Comparison of ENCODE assay signal across 8 cellular contexts in genomic region chr10:69742928-69743602, GRCh38. TPM values are rescaled to one million over a fixed set of nuclear protein-coding genes. Genes with fewer than 3 reads are reported as not detected.
DNase-seq lines count a peak whose midpoint lies in the region; FAIRE-seq and TF ChIP-seq lines count a peak whose summit lies in the region.
"Had no signal": no experiment of that assay in that cellular context is flagged by ENCODE, and none has a peak within 500 bp of the region (broad histone marks: within the 10 kb centered on the region; RNA-seq: fewer than 3 reads in every experiment).

No MANE protein-coding gene starts in this region.

- peaks cover 29% of the 10 kb centered on the region for H3K4me1 ChIP-seq in KMS-11 (ENCODE audit: low read depth, poor library complexity, severe bottlenecking)
- H3K4me1 ChIP-seq in colonic mucosa = no peaks in the 10 kb centered on the region

- H3K27ac ChIP-seq in KMS-11 (no peak overlapping the region), colonic mucosa (no peak overlapping the region), neural cell (ENCODE audit: low read length) (no peak overlapping the region)

- intact Hi-C loops in colonic mucosa (cut with DNase I) = no loop called here

- H3F3A ChIP-seq in neural cell (ENCODE audit: insufficient read depth, low read length, poor library complexity, severe bottlenecking) = no peaks in the 10 kb centered on the region

- DNase-seq in ELF-1 (ENCODE audit: low read depth, low spot score) (peak; percentile 70), colonic mucosa (peak; percentile 47), DMS79 (lab: John Stamatoyannopoulos, UW) (no peak), frontal cortex (ENCODE audit: low spot score in 2 of 2) (no peak)
- no peak for DNase-seq in stimulated activated naive CD4-positive, alpha-beta T cell (lab: John Stamatoyannopoulos, UW)

- H4K20me1 ChIP-seq in KMS-11 (ENCODE audit: insufficient read depth) (no peaks in the 10 kb centered on the region), neural cell (ENCODE audit: insufficient read depth) (no peaks in the 10 kb centered on the region)

- TF ChIP-seq EP300 in neural cell (conservative IDR thresholded peaks at IDR 0.05; ENCODE audit: poor library complexity, severe bottlenecking) = no peak

- H3K4me2 ChIP-seq in KMS-11 = no peak overlapping the region
- H3K4me2 ChIP-seq in neural cell (ENCODE audit: low read length) = no peak overlapping the region

- H3K4me3 ChIP-seq in KMS-11 (IDR thresholded peaks at IDR 0.05; ENCODE audit: insufficient read depth, low read depth, low read length) (no peak overlapping the region), colonic mucosa (no peak overlapping the region), neural cell (ENCODE audit: low read length) (no peak overlapping the region)

- no peak overlapping the region for H2AFZ ChIP-seq in KMS-11 (ENCODE audit: low read depth)
- no peak overlapping the region for H2AFZ ChIP-seq in neural cell (ENCODE audit: low read depth, low read length)

- TF ChIP-seq RAD21 in neural cell (conservative IDR thresholded peaks at IDR 0.05) = no peak

- H3K9me2 ChIP-seq in neural cell (ENCODE audit: insufficient read depth, low read length) = no peaks in the 10 kb centered on the region

- H3K9ac ChIP-seq in KMS-11 (no peak overlapping the region), colonic mucosa (ENCODE audit: low read depth in 2 of 2, low read length in 2 of 2) (no peak overlapping the region), neural cell (ENCODE audit: low read length) (no peak overlapping the region)

- H3K36me3 ChIP-seq in KMS-11 (ENCODE audit: insufficient read depth) = no peaks in the 10 kb centered on the region
- H3K36me3 ChIP-seq in colonic mucosa = no peaks in the 10 kb centered on the region
- no peaks in the 10 kb centered on the region for H3K36me3 ChIP-seq in neural cell (ENCODE audit: insufficient read depth, low read length)

- H3K79me2 ChIP-seq in KMS-11 (ENCODE audit: insufficient read depth, low read depth) (no peaks in the 10 kb centered on the region), neural cell (replicated peaks; ENCODE audit: insufficient read depth, low read length) (no peaks in the 10 kb centered on the region)

- peaks cover 77% of the 10 kb centered on the region for H3K27me3 ChIP-seq in KMS-11 (ENCODE audit: insufficient read depth, low read depth)
- H3K27me3 ChIP-seq in colonic mucosa = no peaks in the 10 kb centered on the region
- no peaks in the 10 kb centered on the region for H3K27me3 ChIP-seq in neural cell (ENCODE audit: insufficient read depth, low read depth, low read length)

- no peak for FAIRE-seq in frontal cortex (lab: Jason Lieb, UNC)

- H3K9me3 ChIP-seq in colonic mucosa (no peaks in the 10 kb centered on the region), neural cell (ENCODE audit: low read length) (no peaks in the 10 kb centered on the region)

- TF ChIP-seq CTCF in KMS-11 (conservative IDR thresholded peaks at IDR 0.05; ENCODE audit: low read depth, low read length) = peak; percentile 49
- TF ChIP-seq CTCF in colonic mucosa (IDR thresholded peaks at IDR 0.05) = peak; percentile 31
- TF ChIP-seq CTCF in neural cell (IDR thresholded peaks at IDR 0.05; ENCODE audit: poor library complexity, severe bottlenecking) = peak; percentile 23

TF ChIP-seq in neural cell, 6 proteins besides CTCF, POLR2A, EP300 and RAD21:
- TF ChIP-seq TAF1 (IDR thresholded peaks at IDR 0.05; ENCODE audit: low read depth) (no peak), SMC3 (conservative IDR thresholded peaks at IDR 0.05; ENCODE audit: poor library complexity) (peak; percentile 18)
TF ChIP-seq in neural cell: peak in this region for 1.

RNA-seq across cellular contexts. Expression of gene COL13A1, which starts 58.6 kb away (rescaled TPM):
- 1 to 10 TPM; 1.0 to 1.1 TPM for total RNA-seq in colonic mucosa
- 4.7 and 4.9 TPM in 2 replicates for polyA plus RNA-seq in neural cell
- polyA minus RNA-seq in neural cell = 1.0 and 1.2 TPM in 2 replicates
- 2.0 TPM for total RNA-seq in frontal cortex
- polyA plus RNA-seq: IgD-negative memory B cell had no signal

Comparison
In these comparisons a context has a peak if more than half of its experiments do, and no peak if none do; other contexts are left out.
1. DNase-seq: peak in ELF-1 (single experiment) and colonic mucosa (single experiment); none in DMS79 (single experiment), frontal cortex (0 of 2) and stimulated activated naive CD4-positive, alpha-beta T cell (0 of 6).
2. Peak in every context shown above with its lines, with median percentiles within 50 percentile points of each other: CTCF ChIP-seq.